18 cellular contexts compared by ENCODE assay signal in the genomic region with DNA sequence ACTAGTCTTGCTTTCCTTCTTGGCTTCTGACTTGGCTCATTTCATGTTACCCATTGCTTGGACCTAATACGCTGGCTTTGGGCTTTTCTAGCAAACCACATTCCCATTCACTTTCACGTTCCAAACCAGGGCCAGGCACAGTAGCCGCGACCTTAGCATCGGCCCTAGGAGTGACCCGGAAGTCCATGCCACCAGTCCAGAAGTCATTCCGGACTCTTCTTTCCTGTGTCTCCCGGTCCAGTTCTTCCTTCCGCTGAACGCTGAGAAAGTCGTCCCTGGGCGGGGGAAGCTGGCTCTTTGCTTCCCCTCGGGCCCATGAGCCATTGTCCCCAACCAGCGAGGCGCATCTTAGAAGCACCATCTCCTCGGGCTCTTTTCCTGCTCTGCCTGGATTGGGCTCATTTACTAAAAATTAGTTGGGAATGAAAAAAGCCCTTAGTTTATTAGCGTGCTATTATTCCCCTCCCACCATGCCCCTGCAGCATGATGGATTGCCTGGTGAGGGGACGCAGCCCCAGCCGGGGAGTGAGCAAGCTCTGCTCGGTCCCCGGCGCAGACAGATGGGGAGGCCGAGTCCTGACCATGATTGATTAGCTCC.
"Had no signal": no experiment of that assay in that cellular context is flagged by ENCODE, and none has a peak within 500 bp of the region (broad histone marks: within the 10 kb centered on the region; RNA-seq: fewer than 3 reads in every experiment).

No MANE protein-coding gene starts in this region.

- H3K27ac ChIP-seq: colonic mucosa, heart left ventricle, parathyroid adenoma, sigmoid colon, skin epidermis, thoracic aorta had no signal

- H3K36me3 ChIP-seq: colonic mucosa, heart left ventricle, sigmoid colon, thoracic aorta had no signal

- H3K4me3 Mint-ChIP-seq: naive thymus-derived CD4-positive, alpha-beta T cell; stimulated activated naive B cell treated with anti-CD40 and anti-IgM and Interleukin-4, amounts not matched to agents 10 μg/mL and 1 μg/mL and 100 μg/mL, for 72 hours; stimulated activated naive CD8-positive, alpha-beta T cell treated with anti-CD3 and anti-CD28 coated beads, Interleukin-15, amount 100 ng/mL, for 72 hours had no signal

- H3K27ac Mint-ChIP-seq: naive thymus-derived CD4-positive, alpha-beta T cell; stimulated activated naive B cell treated with anti-CD40 and anti-IgM and Interleukin-4, amounts not matched to agents 10 μg/mL and 1 μg/mL and 100 μg/mL, for 72 hours; stimulated activated naive CD8-positive, alpha-beta T cell treated with anti-CD3 and anti-CD28 coated beads, Interleukin-15, amount 100 ng/mL, for 72 hours had no signal

- H3K4me3 ChIP-seq: colonic mucosa, heart left ventricle, sigmoid colon, skin epidermis, thoracic aorta had no signal

- ATAC-seq: heart left ventricle; left lobe of liver; naive thymus-derived CD4-positive, alpha-beta T cell; stimulated activated naive B cell treated with anti-CD40 and anti-IgM and Interleukin-4, amounts not matched to agents 10 μg/mL and 1 μg/mL and 100 μg/mL, for 72 hours; stimulated activated naive CD8-positive, alpha-beta T cell treated with anti-CD3 and anti-CD28 coated beads, Interleukin-15, amount 100 ng/mL, for 72 hours had no signal

- H3K9me3 ChIP-seq: colonic mucosa, heart left ventricle, sigmoid colon, thoracic aorta had no signal

- H3K27me3 ChIP-seq: colonic mucosa, heart left ventricle, sigmoid colon had no signal

- H3K4me1 Mint-ChIP-seq: stimulated activated naive B cell treated with anti-CD40 and anti-IgM and Interleukin-4, amounts not matched to agents 10 μg/mL and 1 μg/mL and 100 μg/mL, for 72 hours had no signal

- H3K27me3 Mint-ChIP-seq: stimulated activated naive B cell treated with anti-CD40 and anti-IgM and Interleukin-4, amounts not matched to agents 10 μg/mL and 1 μg/mL and 100 μg/mL, for 72 hours had no signal

- DNase-seq: colonic mucosa; dermis blood vessel endothelial cell; erythroblast; heart left ventricle; hippocampal formation; mammary epithelial cell; naive thymus-derived CD4-positive, alpha-beta T cell; occipital lobe; sigmoid colon; stimulated activated CD4-positive, alpha-beta T cell treated with anti-CD3 and anti-CD28 coated beads, Interleukin-2, amount 100 ng/mL, for 24 hours; stimulated activated CD4-positive, alpha-beta T cell treated with anti-CD3 and anti-CD28 coated beads, Interleukin-4, amount 100 ng/mL, for 4 hours; stimulated activated naive B cell treated with anti-CD40 and anti-IgM and Interleukin-4, amounts not matched to agents 10 μg/mL and 1 μg/mL and 100 μg/mL, for 72 hours; stimulated activated naive CD8-positive, alpha-beta T cell treated with anti-CD3 and anti-CD28 coated beads, Interleukin-15, amount 100 ng/mL, for 72 hours; trophoblast cell had no signal

- H3K4me1 ChIP-seq: colonic mucosa, heart left ventricle, parathyroid adenoma, sigmoid colon had no signal
